ENCODE assay signal across 18 cellular contexts in genomic region chr16:4917117-4917516, GRCh38. TPM values are rescaled to one million over a fixed set of nuclear protein-coding genes. Genes with fewer than 3 reads are reported as not detected.
DNase-seq lines count a peak whose midpoint lies in the region; TF ChIP-seq lines count a peak whose summit lies in the region.
"Had no signal": no experiment of that assay in that cellular context is flagged by ENCODE, and none has a peak within 500 bp of the region (broad histone marks: within the 10 kb centered on the region; RNA-seq: fewer than 3 reads in every experiment).

No MANE protein-coding gene starts in this region.

- H3K27me3 ChIP-seq in vagina, result no peaks in the 10 kb centered on the region
- H3K27me3 ChIP-seq: ovary had no signal

- intact Hi-C loops in vagina (cut with DNase I), result no loop called here

- DNase-seq in HS-27A (ENCODE audit: low read depth) (peak; percentile 38), astrocyte of the hippocampus (ENCODE audit: low read depth, low spot score) (peak; percentile 62), hepatic stellate cell (ENCODE audit: low spot score) (peak; percentile 37), vagina (ENCODE audit: extremely low spot score in 2 of 2) (no peak), islet precursor cell (no peak), erythroblast (lab: John Stamatoyannopoulos, UW) (no peak)
- no peak for DNase-seq in stimulated activated CD4-positive, alpha-beta T cell treated with anti-CD3 and anti-CD28 coated beads, Interleukin-4, amount 100 ng/mL, for 24 hours
- DNase-seq: activated CD4-positive, alpha-beta memory T cell treated with anti-CD3 and anti-CD28 coated beads, Interleukin-2, amount 10 ng/mL, durations not matched to agents 7 days and 5 days; aorta; CD4-positive, alpha-beta T cell; effector CD4-positive, alpha-beta T cell; NCI-H1436 treated with DMSO at 0.1 percent for 48 hours; OCI-M1; ovary; stimulated activated naive CD4-positive, alpha-beta T cell had no signal

- H3K9me3 ChIP-seq in vagina, result no peaks in the 10 kb centered on the region
- H3K9me3 ChIP-seq: ovary had no signal

- peaks cover 45% of the 10 kb centered on the region for H3K4me1 ChIP-seq in vagina

- H3K4me3 ChIP-seq in vagina, result no peak overlapping the region
- H3K4me3 ChIP-seq: ovary had no signal

- peaks cover 0 to 6% of the 10 kb centered on the region in 2 donors for H3K36me3 ChIP-seq in vagina
- H3K36me3 ChIP-seq: ovary had no signal

- TF ChIP-seq POLR2A in vagina (IDR thresholded peaks at IDR 0.05) (no peak), erythroblast (IDR thresholded peaks at IDR 0.05; ENCODE audit: low read length) (no peak)

- no peak for TF ChIP-seq CTCF in vagina (IDR thresholded peaks at IDR 0.05)

- peak overlapping the region; percentile 49 for H3K27ac ChIP-seq in vagina
- H3K27ac ChIP-seq: KMS-11, ovary had no signal

RNA-seq across cellular contexts. Expression of gene PPL, which starts 19.8 kb away (rescaled TPM):
- total RNA-seq in vagina, result 391 TPM
- total RNA-seq: activated T-helper 1 cell treated with anti-CD3 and anti-CD28 coated beads, Interleukin-12 subunit alpha, Interleukin-12 subunit beta, Interleukin-2, Interleukin-4 antibody, amounts not matched to agents 30 ng/mL and 10 ng/mL and 1 ng/mL, durations not matched to agents 14 hours and 24 hours and 36 hours; CD4-positive, alpha-beta T cell had no signal

RNA-seq across cellular contexts. Expression of gene SEC14L5, which starts 41.0 kb away (rescaled TPM):
- 0.49 TPM for total RNA-seq in vagina
- total RNA-seq: activated T-helper 1 cell treated with anti-CD3 and anti-CD28 coated beads, Interleukin-12 subunit alpha, Interleukin-12 subunit beta, Interleukin-2, Interleukin-4 antibody, amounts not matched to agents 30 ng/mL and 10 ng/mL and 1 ng/mL, durations not matched to agents 14 hours and 24 hours and 36 hours; CD4-positive, alpha-beta T cell; kidney epithelial cell had no signal

Comparison
In these comparisons a context has a peak if more than half of its experiments do, and no peak if none do; other contexts are left out.
1. DNase-seq: peak in HS-27A (single experiment), astrocyte of the hippocampus (single experiment) and hepatic stellate cell (single experiment); none in vagina (0 of 2), stimulated activated CD4-positive, alpha-beta T cell treated with anti-CD3 and anti-CD28 coated beads, Interleukin-4, amount 100 ng/mL, for 24 hours (single experiment), islet precursor cell (single experiment) and erythroblast (0 of 2).